Comparison of ENCODE assay signal across 28 cellular contexts in genomic region chr7:114567416-114567815, GRCh38.
"Had no signal": no experiment of that assay in that cellular context is flagged by ENCODE, and none has a peak within 500 bp of the region (broad histone marks: within the 10 kb centered on the region; RNA-seq: fewer than 3 reads in every experiment).

No MANE protein-coding gene starts in this region.

- H3K27me3 Mint-ChIP-seq: activated CD4-positive, alpha-beta memory T cell treated with anti-CD3 and anti-CD28 coated beads, Interleukin-2, amount 10 ng/mL, durations not matched to agents 7 days and 5 days; activated CD4-positive, alpha-beta T cell treated with anti-CD3 and anti-CD28 coated beads, Interleukin-2, amount 10 ng/mL, durations not matched to agents 7 days and 5 days; activated naive CD4-positive, alpha-beta T cell treated with anti-CD3 and anti-CD28 coated beads, Interleukin-2, amount 10 ng/mL, durations not matched to agents 7 days and 5 days; activated naive CD8-positive, alpha-beta T cell treated with anti-CD3 and anti-CD28 coated beads, Interleukin-2, amount 10 ng/mL, durations not matched to agents 7 days and 5 days; activated T-cell treated with anti-CD3 and anti-CD28 coated beads, Interleukin-2, amount 50 U/mL, for 24 hours; naive thymus-derived CD4-positive, alpha-beta T cell; stimulated activated memory B cell treated with anti-CD40 and anti-IgM and Interleukin-4, amounts not matched to agents 10 μg/mL and 1 μg/mL and 100 μg/mL, for 72 hours; stimulated activated naive CD8-positive, alpha-beta T cell treated with anti-CD3 and anti-CD28 coated beads, Interleukin-15, amount 100 ng/mL, for 72 hours; T-cell had no signal

- DNase-seq: activated CD4-positive, alpha-beta memory T cell treated with anti-CD3 and anti-CD28 coated beads, Interleukin-2, amount 10 ng/mL, durations not matched to agents 7 days and 5 days; activated CD4-positive, alpha-beta T cell treated with anti-CD3 and anti-CD28 coated beads, Interleukin-2, amount 10 ng/mL, durations not matched to agents 7 days and 5 days; activated CD8-positive, alpha-beta memory T cell treated with anti-CD3 and anti-CD28 coated beads, Interleukin-2, amount 50 U/mL, for 48 hours; activated gamma-delta T cell; activated naive CD4-positive, alpha-beta T cell treated with anti-CD3 and anti-CD28 coated beads, Interleukin-2, amount 10 ng/mL, durations not matched to agents 7 days and 5 days; activated naive CD8-positive, alpha-beta T cell treated with anti-CD3 and anti-CD28 coated beads, Interleukin-2, amount 10 ng/mL, durations not matched to agents 7 days and 5 days; activated T-cell treated with anti-CD3 and anti-CD28 coated beads, Interleukin-2, amount 50 U/mL, for 24 hours; amniotic stem cell; brain microvascular endothelial cell; endodermal cell; foreskin keratinocyte; heart right ventricle; midbrain; naive thymus-derived CD4-positive, alpha-beta T cell; occipital lobe; psoas muscle; stimulated activated CD4-positive, alpha-beta T cell treated with anti-CD3 and anti-CD28 coated beads, Interleukin-1b, Interleukin-23, amount 100 ng/mL, for 48 hours; stimulated activated CD4-positive, alpha-beta T cell treated with anti-CD3 and anti-CD28 coated beads, Interleukin-4, amount 100 ng/mL, for 4 hours; stimulated activated CD8-positive, alpha-beta memory T cell treated with anti-CD3 and anti-CD28 coated beads, Interleukin-4, amount 100 ng/mL, for 48 hours; stimulated activated naive CD8-positive, alpha-beta T cell treated with anti-CD3 and anti-CD28 coated beads, Interleukin-15, amount 100 ng/mL, for 72 hours; substantia nigra; T-cell; upper lobe of left lung had no signal

- H3K27ac Mint-ChIP-seq: activated CD4-positive, alpha-beta memory T cell treated with anti-CD3 and anti-CD28 coated beads, Interleukin-2, amount 10 ng/mL, durations not matched to agents 7 days and 5 days; activated CD4-positive, alpha-beta T cell treated with anti-CD3 and anti-CD28 coated beads, Interleukin-2, amount 10 ng/mL, durations not matched to agents 7 days and 5 days; activated naive CD4-positive, alpha-beta T cell treated with anti-CD3 and anti-CD28 coated beads, Interleukin-2, amount 10 ng/mL, durations not matched to agents 7 days and 5 days; activated naive CD8-positive, alpha-beta T cell treated with anti-CD3 and anti-CD28 coated beads, Interleukin-2, amount 10 ng/mL, durations not matched to agents 7 days and 5 days; activated T-cell treated with anti-CD3 and anti-CD28 coated beads, Interleukin-2, amount 50 U/mL, for 24 hours; endodermal cell; naive thymus-derived CD4-positive, alpha-beta T cell; stimulated activated memory B cell treated with anti-CD40 and anti-IgM and Interleukin-4, amounts not matched to agents 10 μg/mL and 1 μg/mL and 100 μg/mL, for 72 hours; stimulated activated naive CD8-positive, alpha-beta T cell treated with anti-CD3 and anti-CD28 coated beads, Interleukin-15, amount 100 ng/mL, for 72 hours; T-cell had no signal

- H3K4me3 ChIP-seq: coronary artery, esophagus muscularis mucosa, heart right ventricle, psoas muscle, smooth muscle cell, upper lobe of left lung had no signal

- H3K4me3 Mint-ChIP-seq: activated CD4-positive, alpha-beta memory T cell treated with anti-CD3 and anti-CD28 coated beads, Interleukin-2, amount 10 ng/mL, durations not matched to agents 7 days and 5 days; activated CD4-positive, alpha-beta T cell treated with anti-CD3 and anti-CD28 coated beads, Interleukin-2, amount 10 ng/mL, durations not matched to agents 7 days and 5 days; activated naive CD4-positive, alpha-beta T cell treated with anti-CD3 and anti-CD28 coated beads, Interleukin-2, amount 10 ng/mL, durations not matched to agents 7 days and 5 days; activated naive CD8-positive, alpha-beta T cell treated with anti-CD3 and anti-CD28 coated beads, Interleukin-2, amount 10 ng/mL, durations not matched to agents 7 days and 5 days; activated T-cell treated with anti-CD3 and anti-CD28 coated beads, Interleukin-2, amount 50 U/mL, for 24 hours; endodermal cell; naive thymus-derived CD4-positive, alpha-beta T cell; stimulated activated memory B cell treated with anti-CD40 and anti-IgM and Interleukin-4, amounts not matched to agents 10 μg/mL and 1 μg/mL and 100 μg/mL, for 72 hours; stimulated activated naive CD8-positive, alpha-beta T cell treated with anti-CD3 and anti-CD28 coated beads, Interleukin-15, amount 100 ng/mL, for 72 hours; T-cell had no signal

- FAIRE-seq: astrocyte had no signal

- H3K36me3 Mint-ChIP-seq: activated naive CD4-positive, alpha-beta T cell treated with anti-CD3 and anti-CD28 coated beads, Interleukin-2, amount 10 ng/mL, durations not matched to agents 7 days and 5 days; activated naive CD8-positive, alpha-beta T cell treated with anti-CD3 and anti-CD28 coated beads, Interleukin-2, amount 10 ng/mL, durations not matched to agents 7 days and 5 days; naive thymus-derived CD4-positive, alpha-beta T cell; stimulated activated memory B cell treated with anti-CD40 and anti-IgM and Interleukin-4, amounts not matched to agents 10 μg/mL and 1 μg/mL and 100 μg/mL, for 72 hours; T-cell had no signal

- H3K9me3 Mint-ChIP-seq: activated CD4-positive, alpha-beta memory T cell treated with anti-CD3 and anti-CD28 coated beads, Interleukin-2, amount 10 ng/mL, durations not matched to agents 7 days and 5 days; activated CD4-positive, alpha-beta T cell treated with anti-CD3 and anti-CD28 coated beads, Interleukin-2, amount 10 ng/mL, durations not matched to agents 7 days and 5 days; activated naive CD4-positive, alpha-beta T cell treated with anti-CD3 and anti-CD28 coated beads, Interleukin-2, amount 10 ng/mL, durations not matched to agents 7 days and 5 days; activated naive CD8-positive, alpha-beta T cell treated with anti-CD3 and anti-CD28 coated beads, Interleukin-2, amount 10 ng/mL, durations not matched to agents 7 days and 5 days; activated T-cell treated with anti-CD3 and anti-CD28 coated beads, Interleukin-2, amount 50 U/mL, for 24 hours; endodermal cell; naive thymus-derived CD4-positive, alpha-beta T cell; stimulated activated memory B cell treated with anti-CD40 and anti-IgM and Interleukin-4, amounts not matched to agents 10 μg/mL and 1 μg/mL and 100 μg/mL, for 72 hours; stimulated activated naive CD8-positive, alpha-beta T cell treated with anti-CD3 and anti-CD28 coated beads, Interleukin-15, amount 100 ng/mL, for 72 hours; T-cell had no signal

- ATAC-seq: foreskin keratinocyte; heart right ventricle; naive thymus-derived CD4-positive, alpha-beta T cell; psoas muscle; stimulated activated memory B cell treated with anti-CD40 and anti-IgM and Interleukin-4, amounts not matched to agents 10 μg/mL and 1 μg/mL and 100 μg/mL, for 72 hours; stimulated activated naive CD8-positive, alpha-beta T cell treated with anti-CD3 and anti-CD28 coated beads, Interleukin-15, amount 100 ng/mL, for 72 hours; T-cell had no signal

- H3K4me1 Mint-ChIP-seq: activated CD4-positive, alpha-beta memory T cell treated with anti-CD3 and anti-CD28 coated beads, Interleukin-2, amount 10 ng/mL, durations not matched to agents 7 days and 5 days; activated CD4-positive, alpha-beta T cell treated with anti-CD3 and anti-CD28 coated beads, Interleukin-2, amount 10 ng/mL, durations not matched to agents 7 days and 5 days; activated naive CD4-positive, alpha-beta T cell treated with anti-CD3 and anti-CD28 coated beads, Interleukin-2, amount 10 ng/mL, durations not matched to agents 7 days and 5 days; activated naive CD8-positive, alpha-beta T cell treated with anti-CD3 and anti-CD28 coated beads, Interleukin-2, amount 10 ng/mL, durations not matched to agents 7 days and 5 days; endodermal cell; naive thymus-derived CD4-positive, alpha-beta T cell; stimulated activated memory B cell treated with anti-CD40 and anti-IgM and Interleukin-4, amounts not matched to agents 10 μg/mL and 1 μg/mL and 100 μg/mL, for 72 hours; stimulated activated naive CD8-positive, alpha-beta T cell treated with anti-CD3 and anti-CD28 coated beads, Interleukin-15, amount 100 ng/mL, for 72 hours; T-cell had no signal
